Comparison of ENCODE assay signal across 13 cellular contexts in the genomic region with DNA sequence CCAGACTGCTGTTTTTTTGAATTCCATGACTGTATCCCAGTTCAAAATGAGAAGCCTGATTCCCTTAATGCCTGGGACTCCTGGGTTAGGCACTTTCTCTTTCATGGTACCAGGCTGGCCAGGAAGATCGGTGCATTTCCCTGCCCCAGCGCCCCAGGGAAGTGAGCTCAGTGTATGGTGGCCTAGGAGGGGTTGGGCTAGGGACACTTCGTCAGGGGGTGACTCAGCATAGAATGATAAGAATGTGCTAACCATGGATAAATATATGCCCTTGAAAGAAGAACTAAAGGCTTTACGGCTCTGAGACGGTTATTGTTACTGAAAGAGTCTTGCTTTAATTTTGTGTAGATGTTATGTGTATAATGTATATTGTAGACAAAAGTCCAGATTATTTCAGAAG. TPM values are rescaled to one million over a fixed set of nuclear protein-coding genes. Genes with fewer than 3 reads are reported as not detected.
A peak's percentile ranks its signal among the peaks of the same experiment; 100 is the strongest.
DNase-seq lines count a peak whose midpoint lies in the region; ATAC-seq and TF ChIP-seq lines count a peak whose summit lies in the region.
"Had no signal": no experiment of that assay in that cellular context is flagged by ENCODE, and none has a peak within 500 bp of the region (broad histone marks: within the 10 kb centered on the region; RNA-seq: fewer than 3 reads in every experiment).

No MANE protein-coding gene starts in this region.

- no peak for TF ChIP-seq CTCF in astrocyte of the spinal cord (IDR thresholded peaks at IDR 0.05; ENCODE audit: low read depth, low read length)
- no peak for TF ChIP-seq CTCF in Peyer's patch (IDR thresholded peaks at IDR 0.05)

- in situ Hi-C loops in astrocyte of the spinal cord (cut with HindIII; ENCODE audit: low sequenced_read_pairs): no loop called here

- H3K27ac ChIP-seq in mesenchymal stem cell (ENCODE audit: low read length, poor library complexity, severe bottlenecking) (no peak overlapping the region), Peyer's patch (no peak overlapping the region)

- no peak overlapping the region for H2BK5ac ChIP-seq in mesenchymal stem cell (ENCODE audit: low read depth, low read length, poor library complexity, severe bottlenecking)

- peak overlapping the region; percentile 31 for H3K4me2 ChIP-seq in mesenchymal stem cell (ENCODE audit: low read length, poor library complexity, severe bottlenecking)

- DNase-seq in H4 (ENCODE audit: low spot score) (peak; percentile 87), NOMO-1 treated with DMSO at 0.1 percent for 48 hours (lab: John Stamatoyannopoulos, UW; ENCODE audit: unreplicated experiment) (peak; percentile 64), astrocyte of the spinal cord (ENCODE audit: low read depth, low spot score) (peak; percentile 37), mesenchymal stem cell (peak; percentile 75), Peyer's patch (no peak), NCI-H1417 (lab: John Stamatoyannopoulos, UW) (no peak)
- DNase-seq: DMS 273 treated with DMSO at 0.1 percent for 48 hours, NCI-H2081, right cardiac atrium had no signal

- no peak overlapping the region for H3K23ac ChIP-seq in mesenchymal stem cell (ENCODE audit: low read length in 2 of 2)

- 58% methylated on average over 5 of the region's 5 CpGs for WGBS in mesenchymal stem cell

- H4K91ac ChIP-seq in mesenchymal stem cell (ENCODE audit: low read length): no peak overlapping the region

- no peak overlapping the region for H3K9ac ChIP-seq in mesenchymal stem cell (ENCODE audit: low read length)

- no peaks in the 10 kb centered on the region for H3K27me3 ChIP-seq in mesenchymal stem cell (ENCODE audit: control insufficient read depth in 1 of 2, insufficient read depth in 1 of 2, low read length in 2 of 2)
- no peaks in the 10 kb centered on the region for H3K27me3 ChIP-seq in Peyer's patch

- H2BK120ac ChIP-seq in mesenchymal stem cell (ENCODE audit: low read depth, low read length): no peak overlapping the region

- TF ChIP-seq POLR2A in Peyer's patch (IDR thresholded peaks at IDR 0.05): no peak

- no peaks in the 10 kb centered on the region for H3K79me1 ChIP-seq in mesenchymal stem cell (replicated peaks; ENCODE audit: low read length, poor library complexity, severe bottlenecking)

- H4K8ac ChIP-seq in mesenchymal stem cell (ENCODE audit: low read length): no peak overlapping the region

- no peak overlapping the region for H3K14ac ChIP-seq in mesenchymal stem cell (ENCODE audit: low read length in 2 of 2)

- peaks cover 2% of the 10 kb centered on the region for H3K4me1 ChIP-seq in mesenchymal stem cell (ENCODE audit: control insufficient read depth, insufficient read depth, low read depth, low read length)
- no peaks in the 10 kb centered on the region for H3K4me1 ChIP-seq in Peyer's patch

- no peak overlapping the region for H3K4me3 ChIP-seq in astrocyte of the spinal cord (ENCODE audit: low read depth, low read length)
- no peak overlapping the region for H3K4me3 ChIP-seq in mesenchymal stem cell (ENCODE audit: insufficient read depth in 1 of 2, low read depth in 1 of 2, low read length in 2 of 2)
- no peak overlapping the region for H3K4me3 ChIP-seq in Peyer's patch

- H2AK5ac ChIP-seq in mesenchymal stem cell (ENCODE audit: low read length, severe bottlenecking): no peak overlapping the region

- ATAC-seq in GM21367 (IDR thresholded peaks at IDR 0.05; ENCODE audit: unreplicated experiment) (no peak), HG03469 (IDR thresholded peaks at IDR 0.05; ENCODE audit: unreplicated experiment) (no peak)

- peaks cover 5% of the 10 kb centered on the region for H3K9me3 ChIP-seq in mesenchymal stem cell (ENCODE audit: control insufficient read depth, low read length)
- H3K9me3 ChIP-seq in Peyer's patch: no peaks in the 10 kb centered on the region

- no peak overlapping the region for H3K4ac ChIP-seq in mesenchymal stem cell (ENCODE audit: low read depth in 1 of 2, low read length in 2 of 2)

- H3K18ac ChIP-seq in mesenchymal stem cell (ENCODE audit: low read depth in 1 of 2, low read length in 2 of 2): no peak overlapping the region

- H2BK15ac ChIP-seq in mesenchymal stem cell (ENCODE audit: low read depth, poor library complexity, severe bottlenecking): no peak overlapping the region

- no peak overlapping the region for H2BK12ac ChIP-seq in mesenchymal stem cell (ENCODE audit: low read length in 2 of 2)

- H3K36me3 ChIP-seq in mesenchymal stem cell (ENCODE audit: control insufficient read depth in 1 of 2, insufficient read depth in 2 of 2, low read depth in 1 of 2, low read length in 2 of 2) (no peaks in the 10 kb centered on the region), Peyer's patch (no peaks in the 10 kb centered on the region)

- no peak overlapping the region for H2AFZ ChIP-seq in mesenchymal stem cell (ENCODE audit: low read depth, low read length)

RNA-seq across cellular contexts. Expression of a gene that starts 27.5 kb away (rescaled TPM):
- total RNA-seq in H4 (2014; rRNA removed; shearing (Covaris generic)): not detected in 2 replicates
- polyA plus RNA-seq in mesenchymal stem cell (2013, experiment 1 of 2): 0.44 TPM
- polyA plus RNA-seq in mesenchymal stem cell (2013, experiment 2 of 2): 1.3 TPM
- total RNA-seq in Peyer's patch: not detected
- total RNA-seq: OCI-LY7, subcutaneous adipose tissue had no signal
- polyA plus RNA-seq: right cardiac atrium had no signal

Comparison
In these comparisons a context has a peak if more than half of its experiments do, and no peak if none do; other contexts are left out.
1. DNase-seq: peak in H4 (single experiment), NOMO-1 treated with DMSO at 0.1 percent for 48 hours (single experiment), astrocyte of the spinal cord (single experiment) and mesenchymal stem cell (single experiment); none in Peyer's patch (0 of 3) and NCI-H1417 (0 of 3).